1 cellular context compared by ENCODE assay signal in the genomic region with DNA sequence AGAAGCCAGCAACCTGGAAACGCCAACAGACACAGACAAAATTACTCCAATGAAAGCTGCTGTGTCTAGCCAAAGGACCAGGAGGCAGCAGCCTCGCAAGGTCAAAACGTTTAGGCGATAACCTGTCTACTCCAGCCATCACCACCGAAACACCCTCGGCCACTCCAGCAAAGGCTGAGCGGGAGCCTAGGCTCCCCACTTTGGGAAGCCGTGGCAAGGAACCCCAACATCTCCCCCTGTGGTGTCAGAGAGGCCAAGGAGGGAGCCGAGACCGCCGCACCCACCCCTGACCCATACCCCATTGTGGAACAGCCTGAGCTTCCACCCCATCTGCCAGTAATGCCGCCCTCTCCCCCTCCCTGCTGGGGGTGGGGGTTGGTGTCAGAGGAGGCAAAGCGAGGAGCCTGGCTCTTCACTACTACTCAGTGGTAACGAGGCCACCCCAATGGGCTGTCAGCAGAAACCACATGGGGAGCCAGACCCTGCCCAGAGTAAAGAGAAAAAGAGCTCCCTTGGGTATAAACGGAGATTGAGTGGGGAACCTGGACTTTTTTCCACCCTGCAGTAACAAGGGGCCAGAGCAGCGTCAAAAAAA.
TF ChIP-seq lines count a peak whose summit lies in the region.

No MANE protein-coding gene starts in this region.

TF ChIP-seq in K562, 482 proteins besides CTCF, POLR2A, EP300 and RAD21 (continued from another document):
- TF ChIP-seq, protein P1, sequence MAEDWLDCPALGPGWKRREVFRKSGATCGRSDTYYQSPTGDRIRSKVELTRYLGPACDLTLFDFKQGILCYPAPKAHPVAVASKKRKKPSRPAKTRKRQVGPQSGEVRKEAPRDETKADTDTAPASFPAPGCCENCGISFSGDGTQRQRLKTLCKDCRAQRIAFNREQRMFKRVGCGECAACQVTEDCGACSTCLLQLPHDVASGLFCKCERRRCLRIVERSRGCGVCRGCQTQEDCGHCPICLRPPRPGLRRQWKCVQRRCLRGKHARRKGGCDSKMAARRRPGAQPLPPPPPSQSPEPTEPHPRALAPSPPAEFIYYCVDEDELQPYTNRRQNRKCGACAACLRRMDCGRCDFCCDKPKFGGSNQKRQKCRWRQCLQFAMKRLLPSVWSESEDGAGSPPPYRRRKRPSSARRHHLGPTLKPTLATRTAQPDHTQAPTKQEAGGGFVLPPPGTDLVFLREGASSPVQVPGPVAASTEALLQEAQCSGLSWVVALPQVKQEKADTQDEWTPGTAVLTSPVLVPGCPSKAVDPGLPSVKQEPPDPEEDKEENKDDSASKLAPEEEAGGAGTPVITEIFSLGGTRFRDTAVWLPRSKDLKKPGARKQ (CRISPR knock-in tag; IDR thresholded peaks at IDR 0.05) = no peak
- TF ChIP-seq ZC3H4 (CRISPR knock-in tag; IDR thresholded peaks at IDR 0.05; ENCODE audit: borderline replicate concordance) = no peak
- TF ChIP-seq RBM15 (IDR thresholded peaks at IDR 0.05; ENCODE audit: insufficient read depth, low read length) = no peak
- TF ChIP-seq, protein P2, sequence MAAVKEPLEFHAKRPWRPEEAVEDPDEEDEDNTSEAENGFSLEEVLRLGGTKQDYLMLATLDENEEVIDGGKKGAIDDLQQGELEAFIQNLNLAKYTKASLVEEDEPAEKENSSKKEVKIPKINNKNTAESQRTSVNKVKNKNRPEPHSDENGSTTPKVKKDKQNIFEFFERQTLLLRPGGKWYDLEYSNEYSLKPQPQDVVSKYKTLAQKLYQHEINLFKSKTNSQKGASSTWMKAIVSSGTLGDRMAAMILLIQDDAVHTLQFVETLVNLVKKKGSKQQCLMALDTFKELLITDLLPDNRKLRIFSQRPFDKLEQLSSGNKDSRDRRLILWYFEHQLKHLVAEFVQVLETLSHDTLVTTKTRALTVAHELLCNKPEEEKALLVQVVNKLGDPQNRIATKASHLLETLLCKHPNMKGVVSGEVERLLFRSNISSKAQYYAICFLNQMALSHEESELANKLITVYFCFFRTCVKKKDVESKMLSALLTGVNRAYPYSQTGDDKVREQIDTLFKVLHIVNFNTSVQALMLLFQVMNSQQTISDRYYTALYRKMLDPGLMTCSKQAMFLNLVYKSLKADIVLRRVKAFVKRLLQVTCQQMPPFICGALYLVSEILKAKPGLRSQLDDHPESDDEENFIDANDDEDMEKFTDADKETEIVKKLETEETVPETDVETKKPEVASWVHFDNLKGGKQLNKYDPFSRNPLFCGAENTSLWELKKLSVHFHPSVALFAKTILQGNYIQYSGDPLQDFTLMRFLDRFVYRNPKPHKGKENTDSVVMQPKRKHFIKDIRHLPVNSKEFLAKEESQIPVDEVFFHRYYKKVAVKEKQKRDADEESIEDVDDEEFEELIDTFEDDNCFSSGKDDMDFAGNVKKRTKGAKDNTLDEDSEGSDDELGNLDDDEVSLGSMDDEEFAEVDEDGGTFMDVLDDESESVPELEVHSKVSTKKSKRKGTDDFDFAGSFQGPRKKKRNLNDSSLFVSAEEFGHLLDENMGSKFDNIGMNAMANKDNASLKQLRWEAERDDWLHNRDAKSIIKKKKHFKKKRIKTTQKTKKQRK (IDR thresholded peaks at IDR 0.05; ENCODE audit: borderline replicate concordance, low read depth, low read length) = no peak
- TF ChIP-seq, protein P3, sequence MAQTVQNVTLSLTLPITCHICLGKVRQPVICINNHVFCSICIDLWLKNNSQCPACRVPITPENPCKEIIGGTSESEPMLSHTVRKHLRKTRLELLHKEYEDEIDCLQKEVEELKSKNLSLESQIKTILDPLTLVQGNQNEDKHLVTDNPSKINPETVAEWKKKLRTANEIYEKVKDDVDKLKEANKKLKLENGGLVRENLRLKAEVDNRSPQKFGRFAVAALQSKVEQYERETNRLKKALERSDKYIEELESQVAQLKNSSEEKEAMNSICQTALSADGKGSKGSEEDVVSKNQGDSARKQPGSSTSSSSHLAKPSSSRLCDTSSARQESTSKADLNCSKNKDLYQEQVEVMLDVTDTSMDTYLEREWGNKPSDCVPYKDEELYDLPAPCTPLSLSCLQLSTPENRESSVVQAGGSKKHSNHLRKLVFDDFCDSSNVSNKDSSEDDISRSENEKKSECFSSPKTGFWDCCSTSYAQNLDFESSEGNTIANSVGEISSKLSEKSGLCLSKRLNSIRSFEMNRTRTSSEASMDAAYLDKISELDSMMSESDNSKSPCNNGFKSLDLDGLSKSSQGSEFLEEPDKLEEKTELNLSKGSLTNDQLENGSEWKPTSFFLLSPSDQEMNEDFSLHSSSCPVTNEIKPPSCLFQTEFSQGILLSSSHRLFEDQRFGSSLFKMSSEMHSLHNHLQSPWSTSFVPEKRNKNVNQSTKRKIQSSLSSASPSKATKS (CRISPR knock-in tag; IDR thresholded peaks at IDR 0.05) = no peak
- no peak for TF ChIP-seq ILK (tag; IDR thresholded peaks at IDR 0.05; ENCODE audit: borderline replicate concordance, low read depth)
